ENCODE assay signal across 12 cellular contexts in the genomic region with DNA sequence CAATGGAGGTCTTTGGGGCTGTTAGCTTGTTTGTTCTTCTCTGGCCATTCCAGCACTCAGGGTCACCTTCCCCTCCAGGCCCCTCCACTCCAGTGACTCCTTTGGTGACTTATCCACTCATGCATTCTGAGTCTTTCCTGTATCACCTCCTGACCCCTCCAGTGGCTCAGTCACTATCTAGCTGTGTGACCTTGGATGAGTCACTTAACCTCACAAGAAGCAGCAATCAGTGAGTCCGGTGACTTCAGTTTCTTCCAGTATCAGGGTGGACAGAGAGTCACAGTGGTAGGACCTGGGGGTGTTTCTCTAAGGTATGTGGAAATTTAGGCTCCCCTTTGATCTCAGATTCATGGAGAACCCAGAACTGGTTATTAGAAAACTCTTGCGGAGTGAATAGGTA. TPM values are rescaled to one million over a fixed set of nuclear protein-coding genes. Genes with fewer than 3 reads are reported as not detected.
"Had no signal": no experiment of that assay in that cellular context is flagged by ENCODE, and none has a peak within 500 bp of the region (broad histone marks: within the 10 kb centered on the region; RNA-seq: fewer than 3 reads in every experiment).

No MANE protein-coding gene starts in this region.

RNA-seq across cellular contexts. Expression of a gene that starts 9.8 kb away (rescaled TPM):
- total RNA-seq: activated B cell treated with CpG ODN at 0.5 μM for 24 hours; activated CD4-positive, alpha-beta memory T cell treated with anti-CD3 and anti-CD28 coated beads for 36 hours; activated CD4-positive, alpha-beta T cell treated with anti-CD3 and anti-CD28 coated beads, Interleukin-2, amount 10 ng/mL, durations not matched to agents 24 days and 14 days; activated CD8-positive, alpha-beta memory T cell treated with anti-CD3 and anti-CD28 coated beads for 36 hours; activated CD8-positive, alpha-beta T cell treated with anti-CD3 and anti-CD28 coated beads for 36 hours; activated naive CD8-positive, alpha-beta T cell treated with anti-CD3 and anti-CD28 coated beads, Interleukin-2, amount 10 ng/mL, durations not matched to agents 7 days and 5 days; activated T-cell treated with anti-CD3 and anti-CD28 coated beads, Interleukin-2, amount 50 U/mL, for 4 hours; activated T-cell treated with anti-CD3 and anti-CD28 coated beads, Interleukin-2, amount 50 U/mL, for 72 hours; activated T-helper 1 cell treated with anti-CD3 and anti-CD28 coated beads, Interleukin-12 subunit alpha, Interleukin-12 subunit beta, Interleukin-2, Interleukin-4 antibody, amounts not matched to agents 30 ng/mL and 10 ng/mL and 1 ng/mL, durations not matched to agents 14 hours and 24 hours and 36 hours; activated T-helper 2 cell treated with anti-CD3 and anti-CD28 coated beads, Interferon-gamma antibody, Interleukin-2, Interleukin-4, amounts not matched to agents 10 μg/mL and 5 μg/mL and 100 μg/mL, durations not matched to agents 14 hours and 24 hours and 36 hours; ascending aorta; cardiac septum had no signal
